13 cellular contexts compared by ENCODE assay signal in genomic region chr1:10791117-10791951, GRCh38. TPM values are rescaled to one million over a fixed set of nuclear protein-coding genes. Genes with fewer than 3 reads are reported as not detected.
DNase-seq lines count a peak whose midpoint lies in the region; ATAC-seq and TF ChIP-seq lines count a peak whose summit lies in the region.
"Had no signal": no experiment of that assay in that cellular context is flagged by ENCODE, and none has a peak within 500 bp of the region (broad histone marks: within the 10 kb centered on the region; RNA-seq: fewer than 3 reads in every experiment).

No MANE protein-coding gene starts in this region.

- peaks cover 37% of the 10 kb centered on the region for H3K4me1 ChIP-seq in body of pancreas
- H3K4me1 ChIP-seq in psoas muscle = peaks cover 42% of the 10 kb centered on the region

- intact Hi-C loops in body of pancreas (cut with DNase I) (no loop called here), psoas muscle (cut with DNase I) (loop anchor here in 1 of 2 donors (5.0 kb wide), 1 partner anchor 279 kb away; no protein-coding TSS in a partner anchor)

- CTCF ChIA-PET in HEK293T (lab: Yijun Ruan, JAX) = interaction anchor here (0.6 to 0.9 kb wide), 2 partner anchors 41 to 151 kb away, joined by 3 to 4 read pairs; no protein-coding TSS in a partner anchor

- WGBS in body of pancreas, 2 donors = 35 to 38% methylated on average over 8 of the region's 8 CpGs
- 19 to 35% (median 21%) methylated on average over 8 of the region's 8 CpGs for WGBS in psoas muscle, 3 donors

- POLR2A ChIA-PET in HEK293T (lab: Yijun Ruan, JAX) = no interaction called here

- no peaks in the 10 kb centered on the region for H3K27me3 ChIP-seq in body of pancreas
- no peaks in the 10 kb centered on the region for H3K27me3 ChIP-seq in psoas muscle (ENCODE audit: insufficient read depth in 3 of 3, low read length in 2 of 3)

- TF ChIP-seq CTCF in body of pancreas (IDR thresholded peaks at IDR 0.05) (no peak), psoas muscle (IDR thresholded peaks at IDR 0.05) (no peak)

- DNase-seq in HEK293T (ENCODE audit: extremely low spot score) (no peak), NCI-H1930 (lab: John Stamatoyannopoulos, UW) (peak; percentile 23 to 30), body of pancreas (peak in 3 of 4 donors; percentile 36 to 61 (median 53)), psoas muscle (no peak), islet precursor cell (no peak), mesenteric fat pad (ENCODE audit: low spot score) (no peak)
- DNase-seq: activated CD4-positive, alpha-beta memory T cell treated with anti-CD3 and anti-CD28 coated beads, Interleukin-2, amount 10 ng/mL, durations not matched to agents 7 days and 5 days; activated naive CD4-positive, alpha-beta T cell treated with anti-CD3 and anti-CD28 coated beads for 36 hours; cerebellar nuclear complex; stimulated activated CD4-positive, alpha-beta T cell treated with anti-CD3 and anti-CD28 coated beads, Interleukin-2, amount 100 ng/mL, for 48 hours had no signal

- no peak for ATAC-seq in body of pancreas
- ATAC-seq in psoas muscle = peak in 2 of 4 donors; percentile 14 to 24
- ATAC-seq in GM21786 (IDR thresholded peaks at IDR 0.05; ENCODE audit: unreplicated experiment) = no peak

- H3K9me3 ChIP-seq in body of pancreas = no peaks in the 10 kb centered on the region
- no peaks in the 10 kb centered on the region for H3K9me3 ChIP-seq in psoas muscle
- H3K9me3 ChIP-seq: neutrophil had no signal

- TF ChIP-seq POLR2A in body of pancreas (IDR thresholded peaks at IDR 0.05) = no peak

- no peak overlapping the region for H3K4me3 ChIP-seq in body of pancreas
- H3K4me3 ChIP-seq in psoas muscle = peak overlapping the region; percentile 80

- no peaks in the 10 kb centered on the region for H3K36me3 ChIP-seq in body of pancreas (replicated peaks in 1 of 2; ENCODE audit: insufficient read depth in 1 of 2, low read depth in 2 of 2)
- H3K36me3 ChIP-seq in psoas muscle (ENCODE audit: insufficient read depth in 1 of 2, low read depth in 1 of 2) = no peaks in the 10 kb centered on the region
- H3K36me3 ChIP-seq: neutrophil had no signal

- peak overlapping the region in 2 of 4 donors; percentile 24 to 32 for H3K27ac ChIP-seq in body of pancreas
- peak overlapping the region; percentile 99 for H3K27ac ChIP-seq in psoas muscle
- H3K27ac ChIP-seq: KMS-11, neutrophil had no signal

TF ChIP-seq in HEK293T, 16 proteins besides CTCF, POLR2A, EP300 and RAD21:
- TF ChIP-seq LEF1 (IDR thresholded peaks at IDR 0.05; ENCODE audit: borderline replicate concordance) = no peak
- TF ChIP-seq, protein P1, sequence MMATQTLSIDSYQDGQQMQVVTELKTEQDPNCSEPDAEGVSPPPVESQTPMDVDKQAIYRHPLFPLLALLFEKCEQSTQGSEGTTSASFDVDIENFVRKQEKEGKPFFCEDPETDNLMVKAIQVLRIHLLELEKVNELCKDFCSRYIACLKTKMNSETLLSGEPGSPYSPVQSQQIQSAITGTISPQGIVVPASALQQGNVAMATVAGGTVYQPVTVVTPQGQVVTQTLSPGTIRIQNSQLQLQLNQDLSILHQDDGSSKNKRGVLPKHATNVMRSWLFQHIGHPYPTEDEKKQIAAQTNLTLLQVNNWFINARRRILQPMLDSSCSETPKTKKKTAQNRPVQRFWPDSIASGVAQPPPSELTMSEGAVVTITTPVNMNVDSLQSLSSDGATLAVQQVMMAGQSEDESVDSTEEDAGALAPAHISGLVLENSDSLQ (IDR thresholded peaks at IDR 0.05) = peak; percentile 75
- peak; percentile 76 for TF ChIP-seq ZNF384 (IDR thresholded peaks at IDR 0.05)

RNA-seq across cellular contexts. Expression of gene CASZ1, which starts 5.1 kb away (rescaled TPM):
- total RNA-seq in body of pancreas (10 to 100 TPM in 1 of 2 donors, 1 to 10 TPM in 1; 9.3 to 14.2 TPM), psoas muscle (10 to 100 TPM; 53.1 to 83.3 (median 60.8) TPM), mesenteric fat pad (8.4 TPM)
- polyA plus RNA-seq in psoas muscle = 10 to 100 TPM in 2 of 3 donors, 1 to 10 TPM in 1; 2.6 to 23.7 (median 11.0) TPM

Comparison
In these comparisons a context has a peak if more than half of its experiments do, and no peak if none do; other contexts are left out.
1. DNase-seq: peak in NCI-H1930 (2 of 2) and body of pancreas (3 of 4); none in HEK293T (single experiment), psoas muscle (0 of 2), islet precursor cell (single experiment) and mesenteric fat pad (single experiment).